ENCODE assay signal across 20 cellular contexts in genomic region chr17:46141645-46142044, GRCh38. TPM values are rescaled to one million over a fixed set of nuclear protein-coding genes. Genes with fewer than 3 reads are reported as not detected.
DNase-seq lines count a peak whose midpoint lies in the region; ATAC-seq and TF ChIP-seq lines count a peak whose summit lies in the region.
"Had no signal": no experiment of that assay in that cellular context is flagged by ENCODE, and none has a peak within 500 bp of the region (broad histone marks: within the 10 kb centered on the region; RNA-seq: fewer than 3 reads in every experiment).

No MANE protein-coding gene starts in this region.

- H3K4me1 Mint-ChIP-seq in activated CD8-positive, alpha-beta T cell treated with anti-CD3 and anti-CD28 coated beads for 36 hours (ENCODE audit: low read depth), result peaks cover 87% of the 10 kb centered on the region
- H3K4me1 Mint-ChIP-seq in activated CD8-positive, alpha-beta T cell treated with anti-CD3 and anti-CD28 coated beads, Interleukin-2, amount 10 ng/mL, durations not matched to agents 7 days and 5 days (ENCODE audit: low read depth), result peaks cover 75% of the 10 kb centered on the region
- peaks cover 85% of the 10 kb centered on the region for H3K4me1 Mint-ChIP-seq in WTC11
- H3K4me1 Mint-ChIP-seq in natural killer cell treated with Interleukin-12 subunit alpha and Interleukin-12 subunit beta and Interleukin-15 and Interleukin-18, amount 100 ng/mL, for 72 hours (ENCODE audit: low read depth in 2 of 2), result peaks cover 76 to 89% of the 10 kb centered on the region in 2 donors

- peak overlapping the region; percentile 7 for H3K4me3 ChIP-seq in Karpas-422 (ENCODE audit: low read length)
- H3K4me3 ChIP-seq: coronary artery, smooth muscle cell had no signal

- peak overlapping the region; percentile 57 for H3K4me2 ChIP-seq in Karpas-422 (ENCODE audit: low read depth, low read length, poor library complexity, severe bottlenecking)
- H3K4me2 ChIP-seq: smooth muscle cell had no signal

- H3K9me3 Mint-ChIP-seq in activated CD8-positive, alpha-beta T cell treated with anti-CD3 and anti-CD28 coated beads for 36 hours, result no peaks in the 10 kb centered on the region
- peaks cover 3% of the 10 kb centered on the region for H3K9me3 Mint-ChIP-seq in activated CD8-positive, alpha-beta T cell treated with anti-CD3 and anti-CD28 coated beads, Interleukin-2, amount 10 ng/mL, durations not matched to agents 7 days and 5 days (ENCODE audit: insufficient read depth)
- H3K9me3 Mint-ChIP-seq in WTC11, result no peaks in the 10 kb centered on the region
- H3K9me3 Mint-ChIP-seq in natural killer cell treated with Interleukin-12 subunit alpha and Interleukin-12 subunit beta and Interleukin-15 and Interleukin-18, amount 100 ng/mL, for 72 hours, result no peaks in the 10 kb centered on the region

- H3K9me2 ChIP-seq in Karpas-422 (replicated peaks; ENCODE audit: insufficient read depth, low read length), result no peaks in the 10 kb centered on the region

- CTCF ChIA-PET in activated CD8-positive, alpha-beta T cell treated with anti-CD3 and anti-CD28 coated beads for 36 hours (lab: Charles Lee), result interaction anchor here (0.9 to 1.7 kb wide), 5 partner anchors 19 to 97 kb away, joined by 3 to 7 read pairs (median 3); partner anchors contain the start of gene KANSL1
- CTCF ChIA-PET in activated CD8-positive, alpha-beta T cell treated with anti-CD3 and anti-CD28 coated beads, Interleukin-2, amount 10 ng/mL, durations not matched to agents 7 days and 5 days (lab: Charles Lee), result interaction anchor here (0.7 to 1.0 kb wide), 2 partner anchors 22 to 71 kb away, joined by 3 read pairs; no protein-coding TSS in a partner anchor
- CTCF ChIA-PET in WTC11 (lab: Charles Lee), result interaction anchor here (0.6 to 1.1 kb wide), 3 partner anchors 42 to 51 kb away, joined by 3 to 4 read pairs (median 3); partner anchors contain the start of gene KANSL1

- no peaks in the 10 kb centered on the region for H3K27me3 Mint-ChIP-seq in activated CD8-positive, alpha-beta T cell treated with anti-CD3 and anti-CD28 coated beads for 36 hours
- no peaks in the 10 kb centered on the region for H3K27me3 Mint-ChIP-seq in activated CD8-positive, alpha-beta T cell treated with anti-CD3 and anti-CD28 coated beads, Interleukin-2, amount 10 ng/mL, durations not matched to agents 7 days and 5 days (ENCODE audit: low read depth)
- no peaks in the 10 kb centered on the region for H3K27me3 Mint-ChIP-seq in WTC11 (ENCODE audit: low read depth)
- H3K27me3 Mint-ChIP-seq in natural killer cell treated with Interleukin-12 subunit alpha and Interleukin-12 subunit beta and Interleukin-15 and Interleukin-18, amount 100 ng/mL, for 72 hours, result no peaks in the 10 kb centered on the region
- H3K27me3 Mint-ChIP-seq: progenitor cell of endocrine pancreas had no signal

- H3K9me3 ChIP-seq in Karpas-422 (ENCODE audit: low read length), result no peaks in the 10 kb centered on the region

- peak overlapping the region; percentile 86 for H3K27ac ChIP-seq in Karpas-422 (ENCODE audit: low read length)
- H3K27ac ChIP-seq: C4-2B, coronary artery had no signal

- H3K36me3 Mint-ChIP-seq in activated CD8-positive, alpha-beta T cell treated with anti-CD3 and anti-CD28 coated beads for 36 hours (ENCODE audit: low read depth), result peaks cover 7% of the 10 kb centered on the region
- H3K36me3 Mint-ChIP-seq in activated CD8-positive, alpha-beta T cell treated with anti-CD3 and anti-CD28 coated beads, Interleukin-2, amount 10 ng/mL, durations not matched to agents 7 days and 5 days (ENCODE audit: low read depth), result peaks cover 19% of the 10 kb centered on the region
- H3K36me3 Mint-ChIP-seq in WTC11, result no peaks in the 10 kb centered on the region
- H3K36me3 Mint-ChIP-seq in natural killer cell treated with Interleukin-12 subunit alpha and Interleukin-12 subunit beta and Interleukin-15 and Interleukin-18, amount 100 ng/mL, for 72 hours, result no peaks in the 10 kb centered on the region

- H3K4me3 Mint-ChIP-seq in activated CD8-positive, alpha-beta T cell treated with anti-CD3 and anti-CD28 coated beads for 36 hours, result no peak overlapping the region
- H3K4me3 Mint-ChIP-seq in activated CD8-positive, alpha-beta T cell treated with anti-CD3 and anti-CD28 coated beads, Interleukin-2, amount 10 ng/mL, durations not matched to agents 7 days and 5 days, result no peak overlapping the region
- no peak overlapping the region for H3K4me3 Mint-ChIP-seq in WTC11
- H3K4me3 Mint-ChIP-seq in natural killer cell treated with Interleukin-12 subunit alpha and Interleukin-12 subunit beta and Interleukin-15 and Interleukin-18, amount 100 ng/mL, for 72 hours, result peak overlapping the region; percentile 81

- H4K20me1 ChIP-seq in Karpas-422 (ENCODE audit: insufficient read depth, low read depth, low read length), result peaks cover 9% of the 10 kb centered on the region; the same call in 1 of the 2 replicates

- no peak for TF ChIP-seq CTCF in activated CD8-positive, alpha-beta T cell treated with anti-CD3 and anti-CD28 coated beads for 36 hours (IDR thresholded peaks at IDR 0.05)
- no peak for TF ChIP-seq CTCF in WTC11 (IDR thresholded peaks at IDR 0.05)

- peak overlapping the region; percentile 33 for H3K9ac ChIP-seq in Karpas-422 (ENCODE audit: low read length)

- POLR2A ChIA-PET in activated CD8-positive, alpha-beta T cell treated with anti-CD3 and anti-CD28 coated beads for 36 hours (lab: Charles Lee), result interaction anchor here (0.7 kb wide), 1 partner anchor 22 kb away, joined by 3 read pairs; no protein-coding TSS in a partner anchor
- POLR2A ChIA-PET in activated CD8-positive, alpha-beta T cell treated with anti-CD3 and anti-CD28 coated beads, Interleukin-2, amount 10 ng/mL, durations not matched to agents 7 days and 5 days (lab: Charles Lee), result interaction anchor here (0.7 kb wide), 1 partner anchor 23 kb away, joined by 3 read pairs; no protein-coding TSS in a partner anchor
- POLR2A ChIA-PET in WTC11 (lab: Charles Lee), result interaction anchor here (0.5 kb wide), 1 partner anchor 1534 kb away, joined by 3 read pairs; no protein-coding TSS in a partner anchor

- no peaks in the 10 kb centered on the region for H3K36me3 ChIP-seq in Karpas-422 (ENCODE audit: insufficient read depth, low read length)

- no peak for ATAC-seq in activated CD8-positive, alpha-beta T cell treated with anti-CD3 and anti-CD28 coated beads for 36 hours
- ATAC-seq in activated CD8-positive, alpha-beta T cell treated with anti-CD3 and anti-CD28 coated beads, Interleukin-2, amount 10 ng/mL, durations not matched to agents 7 days and 5 days, result no peak
- no peak for ATAC-seq in WTC11
- peak in 1 of 2 donors; percentile 34 for ATAC-seq in natural killer cell treated with Interleukin-12 subunit alpha and Interleukin-12 subunit beta and Interleukin-15 and Interleukin-18, amount 100 ng/mL, for 72 hours
- ATAC-seq: left ventricle myocardium superior, PC-3 had no signal

- H2AFZ ChIP-seq in Karpas-422 (ENCODE audit: low read length), result no peak overlapping the region

- DNase-seq in activated CD8-positive, alpha-beta T cell treated with anti-CD3 and anti-CD28 coated beads for 36 hours, result no peak
- DNase-seq in activated CD8-positive, alpha-beta T cell treated with anti-CD3 and anti-CD28 coated beads, Interleukin-2, amount 10 ng/mL, durations not matched to agents 7 days and 5 days, result no peak
- no peak for DNase-seq in Karpas-422
- no peak for DNase-seq in WTC11 (ENCODE audit: low spot score)
- no peak for DNase-seq in natural killer cell treated with Interleukin-12 subunit alpha and Interleukin-12 subunit beta and Interleukin-15 and Interleukin-18, amount 100 ng/mL, for 72 hours (ENCODE audit: low spot score)
- no peak for DNase-seq in inferior parietal cortex (ENCODE audit: extremely low spot score)
- no peak for DNase-seq in NCI-H2196 treated with DMSO at 0.1 percent for 48 hours (lab: John Stamatoyannopoulos, UW; ENCODE audit: unreplicated experiment)
- DNase-seq in NCI-H2196 (lab: John Stamatoyannopoulos, UW; ENCODE audit: unreplicated experiment), result no peak
- DNase-seq: 8988T; activated CD4-positive, alpha-beta T cell treated with anti-CD3 and anti-CD28 coated beads, Interleukin-2, amount 50 U/mL, for 1 hour; EL; foreskin melanocyte; Kasumi-1; left ventricle myocardium superior; NCI-H446 treated with DMSO at 0.1 percent for 48 hours; PC-3 had no signal

- H3K4me1 ChIP-seq in Karpas-422 (ENCODE audit: low read length), result peaks cover 98% of the 10 kb centered on the region

- intact Hi-C loops in activated CD8-positive, alpha-beta T cell treated with anti-CD3 and anti-CD28 coated beads for 36 hours (cut with micrococcal nuclease), result loop anchor here (5.0 kb wide), 1 partner anchor 51 kb away; the partner anchor contains the start of gene KANSL1

- no peaks in the 10 kb centered on the region for H3K27me3 ChIP-seq in Karpas-422 (ENCODE audit: low read length)

- H3K27ac Mint-ChIP-seq in activated CD8-positive, alpha-beta T cell treated with anti-CD3 and anti-CD28 coated beads for 36 hours, result peak overlapping the region; percentile 23
- no peak overlapping the region for H3K27ac Mint-ChIP-seq in activated CD8-positive, alpha-beta T cell treated with anti-CD3 and anti-CD28 coated beads, Interleukin-2, amount 10 ng/mL, durations not matched to agents 7 days and 5 days
- H3K27ac Mint-ChIP-seq in WTC11, result peak overlapping the region; percentile 78; the same call in 1 of the 2 replicates
- peak overlapping the region; percentile 53 to 84 for H3K27ac Mint-ChIP-seq in natural killer cell treated with Interleukin-12 subunit alpha and Interleukin-12 subunit beta and Interleukin-15 and Interleukin-18, amount 100 ng/mL, for 72 hours
- H3K27ac Mint-ChIP-seq: progenitor cell of endocrine pancreas had no signal

- peaks cover 96% of the 10 kb centered on the region for H3K79me2 ChIP-seq in Karpas-422 (ENCODE audit: low read length)

TF ChIP-seq in WTC11, 78 proteins besides CTCF, POLR2A, EP300 and RAD21 (continues in another document):
- no peak for TF ChIP-seq ERG (CRISPR knock-in tag; IDR thresholded peaks at IDR 0.05)
- no peak for TF ChIP-seq ATF1 (CRISPR knock-in tag; IDR thresholded peaks at IDR 0.05)

RNA-seq across cellular contexts. Expression of gene KANSL1, which starts 51.6 kb away (rescaled TPM):
- 10 to 100 TPM; 54.4 to 55.3 TPM for total RNA-seq in activated CD8-positive, alpha-beta T cell treated with anti-CD3 and anti-CD28 coated beads for 36 hours
- 10 to 100 TPM; 80.5 to 82.8 TPM for total RNA-seq in activated CD8-positive, alpha-beta T cell treated with anti-CD3 and anti-CD28 coated beads, Interleukin-2, amount 10 ng/mL, durations not matched to agents 7 days and 5 days
- total RNA-seq in Karpas-422 (2014; rRNA removed; shearing (Covaris generic); ENCODE audit: low replicate concordance), result 127 and 153 TPM in 2 replicates
- 66.4 to 72.7 TPM (median 68.5 TPM) in 3 replicates for total RNA-seq in WTC11 (2021)
- 100 to 1,000 TPM; 127 to 161 TPM for total RNA-seq in natural killer cell treated with Interleukin-12 subunit alpha and Interleukin-12 subunit beta and Interleukin-15 and Interleukin-18, amount 100 ng/mL, for 72 hours
